Comparison of ENCODE assay signal across 1 cellular context in genomic region chr1:16938351-16939321, GRCh38.
TF ChIP-seq lines count a peak whose summit lies in the region.

No MANE protein-coding gene starts in this region.

TF ChIP-seq in WTC11, 78 proteins besides CTCF, POLR2A, EP300 and RAD21 (continued from another document and continues in another):
- TF ChIP-seq ARID4B (CRISPR knock-in tag; IDR thresholded peaks at IDR 0.05; ENCODE audit: borderline replicate concordance), result no peak
- no peak for TF ChIP-seq ZNF121 (CRISPR knock-in tag; IDR thresholded peaks at IDR 0.05)
- no peak for TF ChIP-seq ZNF396 (CRISPR knock-in tag; IDR thresholded peaks at IDR 0.05; ENCODE audit: borderline replicate concordance)
- peak; percentile 15; the same call in 1 of the 2 replicates for TF ChIP-seq MAX (CRISPR knock-in tag; IDR thresholded peaks at IDR 0.05)
- TF ChIP-seq NR3C1 (CRISPR knock-in tag; conservative IDR thresholded peaks at IDR 0.05; ENCODE audit: low read depth), result no peak
- 0 out of 2 replicates have a peak, but pooled peaks have one; percentile 49 for TF ChIP-seq ZNF281 (CRISPR knock-in tag; IDR thresholded peaks at IDR 0.05)
- no peak for TF ChIP-seq FOXJ3 (CRISPR knock-in tag; IDR thresholded peaks at IDR 0.05; ENCODE audit: borderline replicate concordance)
- peak; percentile 28; the same call in 1 of the 2 replicates for TF ChIP-seq ZNF263 (CRISPR knock-in tag; IDR thresholded peaks at IDR 0.05; ENCODE audit: low read depth)
- no peak for TF ChIP-seq OVOL2 (CRISPR knock-in tag; IDR thresholded peaks at IDR 0.05; ENCODE audit: borderline replicate concordance)
- peak; percentile 55; the same call in 1 of the 2 replicates for TF ChIP-seq ZNF423 (CRISPR knock-in tag; IDR thresholded peaks at IDR 0.05)
- TF ChIP-seq HMGXB4 (CRISPR knock-in tag; IDR thresholded peaks at IDR 0.05), result no peak
- TF ChIP-seq GTF2I (CRISPR knock-in tag; conservative IDR thresholded peaks at IDR 0.05), result no peak
- TF ChIP-seq GRHL2 (CRISPR knock-in tag; IDR thresholded peaks at IDR 0.05; ENCODE audit: insufficient replicate concordance, severe bottlenecking), result no peak
- no peak for TF ChIP-seq E2F4 (CRISPR knock-in tag; IDR thresholded peaks at IDR 0.05; ENCODE audit: borderline replicate concordance, low read depth)
- TF ChIP-seq USF1 (CRISPR knock-in tag; IDR thresholded peaks at IDR 0.05), result no peak
- TF ChIP-seq PREB (CRISPR knock-in tag; IDR thresholded peaks at IDR 0.05; ENCODE audit: borderline replicate concordance), result no peak
- no peak for TF ChIP-seq FOXP1 (CRISPR knock-in tag; IDR thresholded peaks at IDR 0.05; ENCODE audit: borderline replicate concordance)
- 0 out of 2 replicates have a peak, but pooled peaks have one; percentile 34 for TF ChIP-seq TP53 (CRISPR knock-in tag; IDR thresholded peaks at IDR 0.05)
- no peak for TF ChIP-seq AFF4 (CRISPR knock-in tag; IDR thresholded peaks at IDR 0.05; ENCODE audit: borderline replicate concordance)
- TF ChIP-seq SMAD4 (CRISPR knock-in tag; IDR thresholded peaks at IDR 0.05), result no peak
- no peak for TF ChIP-seq ZNF671 (CRISPR knock-in tag; IDR thresholded peaks at IDR 0.05)
- no peak for TF ChIP-seq MLX (CRISPR knock-in tag; IDR thresholded peaks at IDR 0.05)
- no peak for TF ChIP-seq NFE2L1 (CRISPR knock-in tag; IDR thresholded peaks at IDR 0.05)
- 0 out of 2 replicates have a peak, but pooled peaks have one; percentile 38 for TF ChIP-seq KAT7 (CRISPR knock-in tag; IDR thresholded peaks at IDR 0.05; ENCODE audit: borderline replicate concordance)
- TF ChIP-seq JUN (CRISPR knock-in tag; IDR thresholded peaks at IDR 0.05), result no peak
- TF ChIP-seq PRDM15 (CRISPR knock-in tag; IDR thresholded peaks at IDR 0.05), result no peak
- TF ChIP-seq SP1 (CRISPR knock-in tag; conservative IDR thresholded peaks at IDR 0.05), result 0 out of 2 replicates have a peak, but pooled peaks have one; percentile 10
- no peak for TF ChIP-seq TCF7 (CRISPR knock-in tag; IDR thresholded peaks at IDR 0.05; ENCODE audit: low read depth)
- no peak for TF ChIP-seq NR1H2 (CRISPR knock-in tag; IDR thresholded peaks at IDR 0.05)
- no peak for TF ChIP-seq ZNF232 (CRISPR knock-in tag; IDR thresholded peaks at IDR 0.05)
- TF ChIP-seq ZNF425 (CRISPR knock-in tag; conservative IDR thresholded peaks at IDR 0.05), result no peak
